Comparison of ENCODE assay signal across 8 cellular contexts in genomic region chr20:53677447-53678314, GRCh38.
A peak's percentile ranks its signal among the peaks of the same experiment; 100 is the strongest.
DNase-seq lines count a peak whose midpoint lies in the region; ATAC-seq and TF ChIP-seq lines count a peak whose summit lies in the region.

No MANE protein-coding gene starts in this region.

- no peaks in the 10 kb centered on the region for H3K36me3 ChIP-seq in OCI-LY7 (ENCODE audit: insufficient read depth, low read length)

- H3K27ac Mint-ChIP-seq in Calu3 (ENCODE audit: unreplicated experiment) (peak overlapping the region; percentile 76), naive B cell (peak overlapping the region; percentile 9 to 88 (median 76))
- peak overlapping the region; percentile 16 for H3K27ac Mint-ChIP-seq in central memory CD8-positive, alpha-beta T cell (ENCODE audit: low read depth)

- H3K4me1 ChIP-seq in OCI-LY7 (ENCODE audit: insufficient read depth, low read length, poor library complexity, severe bottlenecking) = peaks cover 34% of the 10 kb centered on the region

- DNase-seq in Calu3 = peak; percentile 76
- no peak for DNase-seq in OCI-LY7 (ENCODE audit: low spot score)
- no peak for DNase-seq in central memory CD8-positive, alpha-beta T cell (ENCODE audit: low spot score in 2 of 2)
- DNase-seq in naive B cell = no peak
- DNase-seq in DMS79 (lab: John Stamatoyannopoulos, UW) = no peak
- no peak for DNase-seq in NCI-H187 treated with DMSO at 0.1 percent for 48 hours (lab: John Stamatoyannopoulos, UW)
- DNase-seq in activated effector memory CD4-positive, alpha-beta T cell treated with Interleukin-2 at 50 U/mL for 16 hours = no peak
- DNase-seq in cortex of kidney (lab: John Stamatoyannopoulos, UW) = no peak

- CTCF ChIA-PET in Calu3 (lab: Charles Lee) = interaction anchor here (0.8 to 1.3 kb wide), 3 partner anchors 35 to 98 kb away, joined by 3 to 4 read pairs (median 3); no protein-coding TSS in a partner anchor
- CTCF ChIA-PET in OCI-LY7 (lab: Charles Lee; ENCODE audit: unreplicated experiment) = no interaction called here

- ATAC-seq in central memory CD8-positive, alpha-beta T cell (replicated peaks; ENCODE audit: extremely low read depth, poor library complexity, severe bottlenecking) = no peak
- ATAC-seq in naive B cell (ENCODE audit: low read depth in 2 of 2) = no peak

- H3K27ac ChIP-seq in OCI-LY7 (ENCODE audit: low read depth, low read length, poor library complexity, severe bottlenecking) = no peak overlapping the region

- H3K9me2 ChIP-seq in OCI-LY7 (ENCODE audit: insufficient read depth, low read length) = no peaks in the 10 kb centered on the region

- H3K4me3 ChIP-seq in OCI-LY7 (ENCODE audit: low read depth, low read length, poor library complexity, severe bottlenecking) = no peak overlapping the region

- intact Hi-C loops in Calu3 (cut with micrococcal nuclease; ENCODE audit: unreplicated experiment) = loop anchor here (2.0 to 5.0 kb wide), 4 partner anchors 17 to 80 kb away; no protein-coding TSS in a partner anchor
- intact Hi-C loops in OCI-LY7 (cut with micrococcal nuclease; ENCODE audit: unreplicated experiment) = no loop called here

- H3K4me2 ChIP-seq in OCI-LY7 (ENCODE audit: low read length) = peak overlapping the region; percentile 19; the same call in 1 of the 2 replicates

- no peaks in the 10 kb centered on the region for H3K79me2 ChIP-seq in OCI-LY7 (ENCODE audit: insufficient read depth, low read depth, low read length)

- H3K36me3 Mint-ChIP-seq in Calu3 (ENCODE audit: insufficient read depth, unreplicated experiment) = no peaks in the 10 kb centered on the region
- H3K36me3 Mint-ChIP-seq in central memory CD8-positive, alpha-beta T cell (ENCODE audit: insufficient read depth) = no peaks in the 10 kb centered on the region
- no peaks in the 10 kb centered on the region for H3K36me3 Mint-ChIP-seq in naive B cell

- H3K27me3 Mint-ChIP-seq in Calu3 (ENCODE audit: unreplicated experiment) = no peaks in the 10 kb centered on the region
- no peaks in the 10 kb centered on the region for H3K27me3 Mint-ChIP-seq in central memory CD8-positive, alpha-beta T cell
- no peaks in the 10 kb centered on the region for H3K27me3 Mint-ChIP-seq in naive B cell

- POLR2A ChIA-PET in OCI-LY7 (lab: Charles Lee) = interaction anchor here (0.6 to 1.7 kb wide), 4 partner anchors 14 to 31 kb away, joined by 3 to 12 read pairs (median 4); no protein-coding TSS in a partner anchor

- H4K20me1 ChIP-seq in OCI-LY7 (ENCODE audit: insufficient read depth, low read length) = no peaks in the 10 kb centered on the region

- H3K9me3 Mint-ChIP-seq in Calu3 (ENCODE audit: low read depth, unreplicated experiment) (no peaks in the 10 kb centered on the region), naive B cell (no peaks in the 10 kb centered on the region)
- H3K9me3 Mint-ChIP-seq in central memory CD8-positive, alpha-beta T cell = no peaks in the 10 kb centered on the region

- peak; percentile 40 for TF ChIP-seq CTCF in Calu3 (IDR thresholded peaks at IDR 0.05; ENCODE audit: unreplicated experiment)
- no peak for TF ChIP-seq CTCF in OCI-LY7 (conservative IDR thresholded peaks at IDR 0.05; ENCODE audit: low read length)

- BruUV-seq in Calu3 (replicated peaks; lab: Mats Ljungman, UMichigan) (no TSS peak), OCI-LY7 (replicated peaks; lab: Mats Ljungman, UMichigan) (no TSS peak)

- H3K4me3 Mint-ChIP-seq in Calu3 (ENCODE audit: low read depth, unreplicated experiment) (peak overlapping the region; percentile 51), naive B cell (peak overlapping the region in 7 of 8 donors; percentile 60 to 86 (median 80))
- no peak overlapping the region for H3K4me3 Mint-ChIP-seq in central memory CD8-positive, alpha-beta T cell

- H3K4me1 Mint-ChIP-seq in Calu3 (ENCODE audit: low read depth, unreplicated experiment) (peaks cover 45% of the 10 kb centered on the region), naive B cell (peaks cover 19 to 29% (median 24%) of the 10 kb centered on the region in 3 donors)
- no peaks in the 10 kb centered on the region for H3K4me1 Mint-ChIP-seq in central memory CD8-positive, alpha-beta T cell

- H3K9me3 ChIP-seq in OCI-LY7 (ENCODE audit: low read length) = no peaks in the 10 kb centered on the region

- 0 out of 2 replicates have a peak overlapping the region, but pooled peaks have one; percentile 57 for H2AFZ ChIP-seq in OCI-LY7 (ENCODE audit: low read length)

Comparison
In these comparisons a context has a peak if more than half of its experiments do, and no peak if none do; other contexts are left out.
1. H3K27ac Mint-ChIP-seq: peak in every context shown above with its lines; median percentile 76 in Calu3; 76 in naive B cell; 16 in central memory CD8-positive, alpha-beta T cell.